ENCODE assay signal across 1 cellular context in the genomic region with DNA sequence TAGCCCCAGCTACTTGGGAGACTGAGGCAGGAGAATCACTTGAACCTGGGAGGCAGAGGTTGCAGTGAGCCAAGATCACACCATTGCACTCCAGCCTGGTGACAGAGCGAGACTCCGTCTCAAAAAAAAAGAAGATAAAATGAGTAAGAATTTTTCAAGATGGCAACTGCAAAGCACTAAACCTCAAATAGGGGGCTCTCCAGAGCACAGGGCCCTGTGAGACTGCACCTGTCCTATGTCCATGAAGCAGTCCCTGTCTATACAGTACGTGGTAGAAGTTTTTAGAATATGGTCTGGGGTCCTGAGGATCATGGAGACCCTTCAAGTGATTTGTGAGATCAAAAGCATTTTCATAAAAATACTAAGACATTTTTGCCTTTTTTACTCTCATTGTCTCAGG.
A peak's percentile ranks its signal among the peaks of the same experiment; 100 is the strongest.
TF ChIP-seq lines count a peak whose summit lies in the region.

No MANE protein-coding gene starts in this region.

TF ChIP-seq in K562, 482 proteins besides CTCF, POLR2A, EP300 and RAD21:
- TF ChIP-seq YY1 (IDR thresholded peaks at IDR 0.05; ENCODE audit: borderline replicate concordance in 1 of 3, control insufficient read depth in 1 of 3, extremely low read depth in 1 of 3, insufficient read depth in 3 of 3, insufficient read length in 1 of 3, insufficient replicate concordance in 2 of 3, low read depth in 1 of 3, low read length in 2 of 3) = peak in 1 of 3 experiments; percentile 39
